20 cellular contexts compared by ENCODE assay signal in the genomic region with DNA sequence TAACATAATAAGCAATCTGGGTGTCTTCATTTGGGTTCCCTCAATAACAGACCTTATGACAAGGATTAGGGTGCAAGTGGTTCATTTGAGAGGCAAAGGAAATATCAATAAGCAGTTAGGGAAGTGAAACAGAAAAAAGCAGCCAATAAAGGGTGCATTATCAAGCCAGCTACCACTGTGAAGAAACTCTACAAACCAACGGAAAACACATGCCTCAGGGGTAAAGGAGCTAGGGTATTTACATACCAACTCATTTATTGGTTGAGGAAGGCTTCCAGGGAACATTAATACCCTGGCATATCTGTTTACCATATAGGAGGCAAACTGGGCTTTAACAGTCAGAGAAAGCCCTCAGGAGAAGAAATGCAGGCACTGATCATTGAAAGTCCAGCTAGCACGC. TPM values are rescaled to one million over a fixed set of nuclear protein-coding genes. Genes with fewer than 3 reads are reported as not detected.
DNase-seq lines count a peak whose midpoint lies in the region; ATAC-seq and FAIRE-seq lines count a peak whose summit lies in the region.
"Had no signal": no experiment of that assay in that cellular context is flagged by ENCODE, and none has a peak within 500 bp of the region (broad histone marks: within the 10 kb centered on the region; RNA-seq: fewer than 3 reads in every experiment).

No MANE protein-coding gene starts in this region.

- H3K27me3 Mint-ChIP-seq in naive B cell: no peaks in the 10 kb centered on the region

- peak overlapping the region in 1 of 6 donors; percentile 4 for H3K27ac Mint-ChIP-seq in naive B cell
- H3K27ac Mint-ChIP-seq: naive thymus-derived CD4-positive, alpha-beta T cell; WTC11 had no signal

- H3K4me1 Mint-ChIP-seq in naive B cell: peaks cover 24 to 27% (median 25%) of the 10 kb centered on the region in 3 donors
- H3K4me1 Mint-ChIP-seq: naive thymus-derived CD4-positive, alpha-beta T cell; WTC11 had no signal

- H3K36me3 Mint-ChIP-seq in naive B cell: no peaks in the 10 kb centered on the region
- H3K36me3 Mint-ChIP-seq: naive thymus-derived CD4-positive, alpha-beta T cell; WTC11 had no signal

- ATAC-seq in GM21529 (IDR thresholded peaks at IDR 0.05; ENCODE audit: unreplicated experiment): peak; percentile 58
- peak; percentile 81 to 88 for ATAC-seq in naive B cell (ENCODE audit: low read depth in 2 of 2)
- no peak for ATAC-seq in HG02938 (IDR thresholded peaks at IDR 0.05; ENCODE audit: unreplicated experiment)
- no peak for ATAC-seq in GM21717 (IDR thresholded peaks at IDR 0.05; ENCODE audit: unreplicated experiment)
- ATAC-seq: naive thymus-derived CD4-positive, alpha-beta T cell; right lobe of liver; WTC11 had no signal

- H3K4me3 Mint-ChIP-seq in naive B cell: peak overlapping the region in 4 of 8 donors; percentile 0 to 47 (median 20)
- H3K4me3 Mint-ChIP-seq: naive thymus-derived CD4-positive, alpha-beta T cell; WTC11 had no signal

- H3K9me3 Mint-ChIP-seq in naive B cell: peaks cover 0 to 2% (median 0%) of the 10 kb centered on the region in 7 donors
- H3K9me3 Mint-ChIP-seq: naive thymus-derived CD4-positive, alpha-beta T cell; WTC11 had no signal

- DNase-seq in GM18507 (ENCODE audit: extremely low spot score, insufficient read length, low read depth) (no peak), NAMALWA (ENCODE audit: low spot score) (peak; percentile 7), naive B cell (no peak), DMS 273 treated with DMSO at 0.1 percent for 48 hours (lab: John Stamatoyannopoulos, UW) (no peak)
- DNase-seq: activated CD4-positive, alpha-beta T cell treated with anti-CD3 and anti-CD28 coated beads, Interleukin-2, amount 50 U/mL, for 48 hours; activated gamma-delta T cell treated with Interleukin-2 at 50 U/mL for 16 hours; activated T-cell treated with anti-CD3 and anti-CD28 coated beads for 4 hours; amniotic stem cell; dermis blood vessel endothelial cell; H7; naive thymus-derived CD4-positive, alpha-beta T cell; NCI-H1092 treated with DMSO at 0.1 percent for 48 hours; NCI-H510A treated with DMSO at 0.1 percent for 48 hours; ovary; right lobe of liver had no signal

- peak; percentile 53 for FAIRE-seq in GM18507 (lab: Jason Lieb, UNC)
- FAIRE-seq: endothelial cell of umbilical vein had no signal

RNA-seq across cellular contexts. Expression of a gene that starts 22.7 kb away (rescaled TPM):
- 10 to 100 TPM in 4 of 6 donors, 1 to 10 TPM in 2; 7.0 to 22.1 (median 12.0) TPM for polyA plus RNA-seq in naive B cell (ENCODE audit: low read depth in 6 of 6)
- polyA plus RNA-seq: endothelial cell of umbilical vein, ovary had no signal

Comparison
In these comparisons a context has a peak if more than half of its experiments do, and no peak if none do; other contexts are left out.
1. ATAC-seq: peak in GM21529 (single experiment) and naive B cell (2 of 2); none in HG02938 (single experiment) and GM21717 (single experiment).